ENCODE assay signal across 18 cellular contexts in the genomic region with DNA sequence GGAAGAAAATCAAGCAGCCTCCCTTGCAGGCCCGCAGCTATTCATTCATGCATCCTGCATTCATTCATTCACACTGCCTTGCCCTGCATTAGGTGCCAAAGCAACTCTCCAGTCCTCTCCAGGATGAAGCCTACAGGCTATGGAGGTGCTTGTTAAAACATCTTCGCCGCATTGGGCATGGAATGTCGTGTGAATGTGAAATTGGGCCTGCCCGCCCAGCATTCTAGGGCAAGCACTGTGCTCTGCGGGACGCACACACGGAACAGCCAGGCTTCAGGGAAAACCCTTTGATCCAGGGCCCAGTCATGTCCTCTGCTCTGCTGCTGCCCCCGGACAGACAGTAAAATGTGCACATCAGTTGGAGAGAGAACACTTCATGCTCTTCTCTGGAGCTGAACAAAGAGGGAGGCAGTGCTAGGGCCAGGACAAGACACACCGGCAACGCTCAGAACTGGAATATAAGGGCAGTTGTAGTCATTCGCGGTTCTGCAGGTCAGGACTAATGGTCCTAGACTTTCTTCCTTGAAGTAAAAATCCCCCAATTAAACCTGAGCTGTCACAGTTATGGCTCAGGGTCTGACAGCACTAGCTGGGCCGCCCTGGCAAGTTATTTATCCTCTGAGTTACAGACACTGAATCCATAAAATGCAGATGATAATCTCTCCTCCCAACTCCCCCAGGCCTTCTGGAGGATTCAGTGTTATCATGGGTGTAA.
"Had no signal": no experiment of that assay in that cellular context is flagged by ENCODE, and none has a peak within 500 bp of the region (broad histone marks: within the 10 kb centered on the region; RNA-seq: fewer than 3 reads in every experiment).

No MANE protein-coding gene starts in this region.

- H3K9me3 Mint-ChIP-seq: activated CD4-positive, alpha-beta T cell treated with anti-CD3 and anti-CD28 coated beads, Interleukin-2, amount 10 ng/mL, durations not matched to agents 7 days and 5 days; activated naive CD8-positive, alpha-beta T cell treated with anti-CD3 and anti-CD28 coated beads, Interleukin-2, amount 10 ng/mL, durations not matched to agents 7 days and 5 days; activated T-cell treated with anti-CD3 and anti-CD28 coated beads, Interleukin-2, amount 50 U/mL, for 24 hours; naive thymus-derived CD8-positive, alpha-beta T cell had no signal

- ATAC-seq: gastroesophageal sphincter; lower lobe of right lung; mucosa of descending colon; naive thymus-derived CD8-positive, alpha-beta T cell had no signal

- H3K36me3 Mint-ChIP-seq: activated naive CD8-positive, alpha-beta T cell treated with anti-CD3 and anti-CD28 coated beads, Interleukin-2, amount 10 ng/mL, durations not matched to agents 7 days and 5 days; naive thymus-derived CD8-positive, alpha-beta T cell had no signal

- DNase-seq: activated CD4-positive, alpha-beta T cell treated with anti-CD3 and anti-CD28 coated beads, Interleukin-2, amount 10 ng/mL, durations not matched to agents 7 days and 5 days; activated CD4-positive, CD25-positive, alpha-beta regulatory T cell; activated gamma-delta T cell; activated naive CD8-positive, alpha-beta T cell treated with anti-CD3 and anti-CD28 coated beads, Interleukin-2, amount 10 ng/mL, durations not matched to agents 7 days and 5 days; activated T-cell treated with anti-CD3 and anti-CD28 coated beads, Interleukin-2, amount 50 U/mL, for 24 hours; anterior cingulate cortex; effector CD4-positive, alpha-beta T cell; kidney glomerular epithelial cell; lower lobe of right lung; mucosa of descending colon; naive thymus-derived CD8-positive, alpha-beta T cell; ovary; SHP77; stimulated activated CD4-positive, alpha-beta T cell treated with anti-CD3 and anti-CD28 coated beads, Interleukin-15, amount 100 ng/mL, for 24 hours; stimulated activated CD4-positive, alpha-beta T cell treated with anti-CD3 and anti-CD28 coated beads, Interleukin-4, amount 100 ng/mL, for 24 hours; T-helper 2 cell had no signal

- H3K4me3 ChIP-seq: gastroesophageal sphincter, lower lobe of right lung, mucosa of descending colon, ovary had no signal

- H3K4me1 Mint-ChIP-seq: activated CD4-positive, alpha-beta T cell treated with anti-CD3 and anti-CD28 coated beads, Interleukin-2, amount 10 ng/mL, durations not matched to agents 7 days and 5 days had no signal

- H3K27ac Mint-ChIP-seq: activated CD4-positive, alpha-beta T cell treated with anti-CD3 and anti-CD28 coated beads, Interleukin-2, amount 10 ng/mL, durations not matched to agents 7 days and 5 days; activated naive CD8-positive, alpha-beta T cell treated with anti-CD3 and anti-CD28 coated beads, Interleukin-2, amount 10 ng/mL, durations not matched to agents 7 days and 5 days; activated T-cell treated with anti-CD3 and anti-CD28 coated beads, Interleukin-2, amount 50 U/mL, for 24 hours; naive thymus-derived CD8-positive, alpha-beta T cell had no signal

- H3K27me3 Mint-ChIP-seq: activated CD4-positive, alpha-beta T cell treated with anti-CD3 and anti-CD28 coated beads, Interleukin-2, amount 10 ng/mL, durations not matched to agents 7 days and 5 days; activated T-cell treated with anti-CD3 and anti-CD28 coated beads, Interleukin-2, amount 50 U/mL, for 24 hours; naive thymus-derived CD8-positive, alpha-beta T cell had no signal

- H3K27ac ChIP-seq: gastroesophageal sphincter, lower lobe of right lung, ovary had no signal

- H3K9me3 ChIP-seq: gastroesophageal sphincter, lower lobe of right lung, mucosa of descending colon, ovary had no signal

- H3K27me3 ChIP-seq: gastroesophageal sphincter, ovary had no signal

- H3K4me3 Mint-ChIP-seq: activated CD4-positive, alpha-beta T cell treated with anti-CD3 and anti-CD28 coated beads, Interleukin-2, amount 10 ng/mL, durations not matched to agents 7 days and 5 days; activated naive CD8-positive, alpha-beta T cell treated with anti-CD3 and anti-CD28 coated beads, Interleukin-2, amount 10 ng/mL, durations not matched to agents 7 days and 5 days; activated T-cell treated with anti-CD3 and anti-CD28 coated beads, Interleukin-2, amount 50 U/mL, for 24 hours; naive thymus-derived CD8-positive, alpha-beta T cell had no signal

- FAIRE-seq: bronchial epithelial cell had no signal

- H3K36me3 ChIP-seq: gastroesophageal sphincter, lower lobe of right lung, ovary had no signal
